ENCODE assay signal across 18 cellular contexts in genomic region chr16:46920402-46921068, GRCh38. TPM values are rescaled to one million over a fixed set of nuclear protein-coding genes. Genes with fewer than 3 reads are reported as not detected.
DNase-seq lines count a peak whose midpoint lies in the region; ATAC-seq and TF ChIP-seq lines count a peak whose summit lies in the region.
"Had no signal": no experiment of that assay in that cellular context is flagged by ENCODE, and none has a peak within 500 bp of the region (broad histone marks: within the 10 kb centered on the region; RNA-seq: fewer than 3 reads in every experiment).

No MANE protein-coding gene starts in this region.

- peak; percentile 43 for ATAC-seq in left lobe of liver
- no peak for ATAC-seq in HG03439 (IDR thresholded peaks at IDR 0.05; ENCODE audit: unreplicated experiment)
- no peak for ATAC-seq in HG03520 (IDR thresholded peaks at IDR 0.05; ENCODE audit: unreplicated experiment)
- ATAC-seq: activated naive CD4-positive, alpha-beta T cell treated with anti-CD3 and anti-CD28 coated beads, Interleukin-2, amount 50 U/mL, for 72 hours; effector memory CD8-positive, alpha-beta T cell; stimulated activated effector memory CD8-positive, alpha-beta T cell treated with anti-CD3 and anti-CD28 coated beads, Interleukin-12 subunit alpha, Interleukin-12 subunit beta, amount 100 ng/mL, for 72 hours had no signal

- BruUV-seq in Calu3 (replicated peaks; lab: Mats Ljungman, UMichigan), result no TSS peak

- H3K27me3 Mint-ChIP-seq in Calu3 (ENCODE audit: unreplicated experiment), result no peaks in the 10 kb centered on the region
- H3K27me3 Mint-ChIP-seq: effector memory CD8-positive, alpha-beta T cell; memory B cell had no signal

- peaks cover 79% of the 10 kb centered on the region for H3K36me3 Mint-ChIP-seq in Calu3 (ENCODE audit: insufficient read depth, unreplicated experiment)

- peak overlapping the region; percentile 31 for H3K4me3 Mint-ChIP-seq in Calu3 (ENCODE audit: low read depth, unreplicated experiment)
- H3K4me3 Mint-ChIP-seq: effector memory CD8-positive, alpha-beta T cell; memory B cell; stimulated activated effector memory CD8-positive, alpha-beta T cell treated with anti-CD3 and anti-CD28 coated beads, Interleukin-12 subunit alpha, Interleukin-12 subunit beta, amount 100 ng/mL, for 72 hours had no signal

- TF ChIP-seq CTCF in Calu3 (IDR thresholded peaks at IDR 0.05; ENCODE audit: unreplicated experiment), result no peak
- no peak for TF ChIP-seq CTCF in VCaP (conservative IDR thresholded peaks at IDR 0.05)

- CTCF ChIA-PET in Calu3 (lab: Charles Lee), result interaction anchor here (0.6 to 2.0 kb wide), 7 partner anchors 11 to 119 kb away, joined by 3 to 13 read pairs (median 4); partner anchors contain the start of gene GPT2

- H3K27ac Mint-ChIP-seq in Calu3 (ENCODE audit: unreplicated experiment), result peak overlapping the region; percentile 35
- H3K27ac Mint-ChIP-seq: activated naive CD4-positive, alpha-beta T cell treated with anti-CD3 and anti-CD28 coated beads, Interleukin-2, amount 50 U/mL, for 72 hours; effector memory CD8-positive, alpha-beta T cell; memory B cell; stimulated activated effector memory CD8-positive, alpha-beta T cell treated with anti-CD3 and anti-CD28 coated beads, Interleukin-12 subunit alpha, Interleukin-12 subunit beta, amount 100 ng/mL, for 72 hours had no signal

- H3K27ac ChIP-seq in VCaP, result peak overlapping the region; percentile 90

- H3K9me3 Mint-ChIP-seq in Calu3 (ENCODE audit: low read depth, unreplicated experiment), result no peaks in the 10 kb centered on the region
- H3K9me3 Mint-ChIP-seq: activated naive CD4-positive, alpha-beta T cell treated with anti-CD3 and anti-CD28 coated beads, Interleukin-2, amount 50 U/mL, for 72 hours; effector memory CD8-positive, alpha-beta T cell; memory B cell; stimulated activated effector memory CD8-positive, alpha-beta T cell treated with anti-CD3 and anti-CD28 coated beads, Interleukin-12 subunit alpha, Interleukin-12 subunit beta, amount 100 ng/mL, for 72 hours had no signal

- H3K4me1 Mint-ChIP-seq in Calu3 (ENCODE audit: low read depth, unreplicated experiment), result peaks cover 25% of the 10 kb centered on the region

- intact Hi-C loops in Calu3 (cut with micrococcal nuclease; ENCODE audit: unreplicated experiment), result no loop called here

- DNase-seq in Calu3 (peak; percentile 83), left lobe of liver (ENCODE audit: low spot score) (peak; percentile 62), renal cortical epithelial cell (ENCODE audit: low read depth) (peak; percentile 4), NCI-H1092 treated with DMSO at 0.1 percent for 48 hours (lab: John Stamatoyannopoulos, UW) (no peak), OCI-M2 (lab: John Stamatoyannopoulos, UW; ENCODE audit: unreplicated experiment) (no peak)
- DNase-seq: activated CD4-positive, alpha-beta T cell treated with anti-CD3 and anti-CD28 coated beads for 48 hours; effector memory CD8-positive, alpha-beta T cell; GDM1; IMR-90; NCI-H1048; NCI-H2171 treated with DMSO at 0.1 percent for 48 hours; T1000 had no signal

RNA-seq across cellular contexts. Expression of gene GPT2, which starts 36.4 kb away (rescaled TPM):
- total RNA-seq in Calu3 (2022), result 63.2 and 68.9 TPM in 2 replicates
- 84.6 TPM for total RNA-seq in left lobe of liver
- total RNA-seq in renal cortical epithelial cell, result 25.7 and 36.3 TPM in 2 replicates

RNA-seq across cellular contexts. Expression of gene DNAJA2, which starts 52.9 kb away (rescaled TPM):
- total RNA-seq in Calu3 (2022), result 76.8 and 80.1 TPM in 2 replicates
- 33.1 TPM for total RNA-seq in left lobe of liver
- 95.7 and 136 TPM in 2 replicates for total RNA-seq in renal cortical epithelial cell

Comparison
In these comparisons a context has a peak if more than half of its experiments do, and no peak if none do; other contexts are left out.
1. DNase-seq: peak in Calu3 (single experiment), left lobe of liver (single experiment) and renal cortical epithelial cell (single experiment); none in NCI-H1092 treated with DMSO at 0.1 percent for 48 hours (single experiment) and OCI-M2 (single experiment).